In the genomic region with DNA sequence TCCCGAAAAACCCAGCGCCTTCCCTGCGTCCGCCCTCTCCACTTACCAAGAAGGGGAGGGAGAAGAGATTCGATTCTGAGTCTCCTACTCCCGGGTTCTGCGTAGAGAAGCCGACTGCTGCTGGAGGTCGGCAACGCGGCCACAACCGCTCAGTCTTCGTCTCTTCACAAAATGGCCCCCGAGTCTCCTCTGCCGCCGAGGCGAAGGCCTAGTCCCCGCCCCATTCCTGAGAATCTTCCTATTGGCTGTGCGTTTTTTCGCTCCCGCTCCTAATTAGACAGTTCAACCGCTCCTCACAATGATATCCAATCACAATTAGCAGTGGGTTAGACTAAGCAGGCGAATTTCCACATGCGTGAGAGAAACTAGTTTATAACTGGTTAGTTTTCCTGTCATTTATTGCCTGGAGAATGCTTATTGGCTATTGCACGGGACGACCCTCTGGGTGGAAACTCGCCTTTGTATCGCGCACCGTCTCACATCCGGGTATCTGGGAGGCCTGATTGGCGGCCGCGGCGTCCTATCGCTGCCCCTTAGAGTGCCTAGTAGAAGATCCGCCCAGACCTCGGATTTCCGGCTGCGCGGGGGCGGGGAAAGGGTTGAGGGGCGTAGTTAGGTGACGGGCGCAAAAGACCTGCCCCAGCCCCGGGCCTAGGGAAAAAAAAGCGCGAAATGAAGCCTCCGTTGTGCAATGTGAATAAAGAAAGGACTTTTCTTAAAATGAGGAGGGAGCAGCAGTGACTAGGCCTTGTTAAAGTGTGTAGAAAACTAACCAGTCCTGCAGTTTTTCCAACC, we compare ENCODE assay signal across 8 cellular contexts. TPM values are rescaled to one million over a fixed set of nuclear protein-coding genes. Genes with fewer than 3 reads are reported as not detected.
DNase-seq lines count a peak whose midpoint lies in the region; ATAC-seq and TF ChIP-seq lines count a peak whose summit lies in the region.

Gene HNRNPC, minus strand, starts transcription at position 191 of the 795 bp plus-strand sequence. CDS start 35,249 bp downstream, outside the sequence.

- no peaks in the 10 kb centered on the region for H3K27me3 ChIP-seq in left lung

- H3K9me3 ChIP-seq in left lung: no peaks in the 10 kb centered on the region

- H3K27me3 Mint-ChIP-seq in CD14-positive monocyte (ENCODE audit: low read depth in 3 of 3): peaks cover 0 to 3% (median 0%) of the 10 kb centered on the region in 3 donors

- H3K4me3 Mint-ChIP-seq in CD14-positive monocyte: peak within 1 kb of the TSS; percentile 100

- H3K36me3 Mint-ChIP-seq in CD14-positive monocyte: peaks cover 24 to 31% of the 10 kb centered on the region in 2 donors

- ATAC-seq in GM19397 (IDR thresholded peaks at IDR 0.05; ENCODE audit: unreplicated experiment) (peak; percentile 94), HG03571 (IDR thresholded peaks at IDR 0.05; ENCODE audit: unreplicated experiment) (peak; percentile 87), left lung (peak; percentile 95)

- peak within 1 kb of the TSS; percentile 92 to 94 for H3K27ac ChIP-seq in left lung

- H3K9me3 Mint-ChIP-seq in CD14-positive monocyte: peaks cover 0 to 2% (median 0%) of the 10 kb centered on the region in 7 donors

- intact Hi-C loops in CD14-positive monocyte (cut with micrococcal nuclease) (loop anchor here in 1 of 2 donors (2.0 to 5.0 kb wide), 3 partner anchors 43 to 167 kb away; partner anchors contain the start of genes SUPT16H and TMEM253), left lung (cut with DNase I) (no loop called here)

- peaks cover 0 to 23% of the 10 kb centered on the region in 2 donors for H3K36me3 ChIP-seq in left lung

- peak within 1 kb of the TSS; percentile 100 for H3K27ac Mint-ChIP-seq in CD14-positive monocyte

- DNase-seq in CD14-positive monocyte (ENCODE audit: low spot score): peak; percentile 99
- peak; percentile 100 for DNase-seq in NCI-H82 (lab: John Stamatoyannopoulos, UW)
- peak; percentile 100 for DNase-seq in activated CD4-positive, alpha-beta T cell treated with anti-CD3 and anti-CD28 coated beads, Interleukin-2, amount 50 U/mL, for 48 hours
- peak; percentile 100 for DNase-seq in dermis blood vessel endothelial cell
- peak; percentile 99 for DNase-seq in left lung
- DNase-seq in stimulated activated CD4-positive, alpha-beta T cell treated with anti-CD3 and anti-CD28 coated beads, Interleukin-2, amount 100 ng/mL, for 48 hours: peak; percentile 100

- H3K4me1 ChIP-seq in left lung: peaks cover 26 to 43% of the 10 kb centered on the region in 2 donors

- TF ChIP-seq CTCF in CD14-positive monocyte (IDR thresholded peaks at IDR 0.05) (no peak), left lung (IDR thresholded peaks at IDR 0.05) (no peak)

- peak within 1 kb of the TSS; percentile 64 to 87 for H3K4me3 ChIP-seq in left lung

- H3K4me1 Mint-ChIP-seq in CD14-positive monocyte: peaks cover 44% of the 10 kb centered on the region

RNA-seq across cellular contexts. Expression of gene HNRNPC, which starts in this region (rescaled TPM):
- 100 to 1,000 TPM; 580 to 609 TPM for polyA plus RNA-seq in CD14-positive monocyte
- total RNA-seq in dermis blood vessel endothelial cell (601 and 625 TPM in 2 replicates), left lung (100 to 1,000 TPM; 377 to 427 TPM)

Comparison
In these comparisons a context has a peak if more than half of its experiments do, and no peak if none do; other contexts are left out.
1. Peak in every context shown above with its lines: DNase-seq, ATAC-seq, H3K4me3 ChIP-seq and H3K27ac ChIP-seq.